In the genomic region with DNA sequence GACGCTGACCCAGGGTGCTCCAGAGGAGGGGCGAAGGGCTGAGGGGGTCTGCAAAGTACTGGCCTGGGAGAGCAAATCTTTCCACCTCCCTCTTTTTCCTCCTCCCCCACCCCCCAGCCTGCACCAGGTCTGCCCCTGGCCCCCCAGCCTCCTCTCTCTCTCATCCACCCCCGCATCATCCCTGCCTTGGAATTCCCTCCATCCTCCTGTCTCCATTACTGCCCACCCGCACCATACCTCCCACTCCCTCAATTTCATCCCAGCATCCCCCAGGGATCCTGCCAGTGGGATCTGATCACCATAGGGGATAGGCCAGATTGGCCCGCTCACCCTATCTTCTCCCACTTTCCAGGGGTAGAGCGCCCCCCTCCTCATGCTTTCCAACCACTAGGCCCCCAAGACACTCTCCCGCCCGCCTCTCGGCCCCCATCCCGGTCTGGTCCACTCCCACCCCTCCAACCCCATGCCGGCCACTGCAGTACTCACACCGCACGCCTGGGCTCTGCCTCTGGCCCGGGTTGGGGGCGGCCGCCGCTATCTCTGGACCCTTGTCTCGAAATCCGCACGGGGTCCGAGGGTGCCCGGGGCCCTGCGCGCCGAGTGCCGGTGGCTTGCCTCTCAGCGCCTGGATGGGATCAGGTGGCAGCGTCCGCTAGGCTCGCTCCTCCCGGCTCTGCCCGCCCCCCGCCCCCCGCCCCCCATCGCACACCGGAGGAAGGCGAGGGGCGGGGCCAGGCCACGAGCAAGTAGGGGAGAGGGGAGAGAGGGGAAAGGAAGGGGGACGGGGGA, we compare ENCODE assay signal across 12 cellular contexts. TPM values are rescaled to one million over a fixed set of nuclear protein-coding genes. Genes with fewer than 3 reads are reported as not detected.
DNase-seq lines count a peak whose midpoint lies in the region; ATAC-seq and TF ChIP-seq lines count a peak whose summit lies in the region.
"Had no signal": no experiment of that assay in that cellular context is flagged by ENCODE, and none has a peak within 500 bp of the region (broad histone marks: within the 10 kb centered on the region; RNA-seq: fewer than 3 reads in every experiment).

Gene GAL3ST3 (minus strand): TSS at position 637 of the 789 bp plus-strand sequence. CDS start 3,746 bp downstream, outside the sequence.

- H3K36me3 ChIP-seq in left ventricle myocardium inferior = peaks cover 5% of the 10 kb centered on the region
- H3K36me3 ChIP-seq in mesendoderm (ENCODE audit: control insufficient read depth, insufficient read depth, low read length) = no peaks in the 10 kb centered on the region
- H3K36me3 ChIP-seq in left lung = peaks cover 0 to 3% of the 10 kb centered on the region in 2 donors

- peak within 1 kb of the TSS; percentile 69 for H4K8ac ChIP-seq in mesendoderm (ENCODE audit: low read depth, low read length)

- H3K79me2 ChIP-seq in mesendoderm (ENCODE audit: control insufficient read depth, insufficient read depth, low read length) = peaks cover 15% of the 10 kb centered on the region

- H4K5ac ChIP-seq in mesendoderm (ENCODE audit: low read length) = no peak within 1 kb of the TSS

- DNase-seq in left ventricle myocardium inferior (no peak), Right ventricle myocardium inferior (ENCODE audit: missing footprints) (no peak), astrocyte of the cerebellum (ENCODE audit: low read depth) (no peak), mesendoderm (peak; percentile 52), left lung (no peak), HUDEP-2 (lab: John Stamatoyannopoulos, UW; ENCODE audit: unreplicated experiment in 76 of 76) (no peak), NAMALWA (ENCODE audit: low spot score) (no peak), amniotic stem cell (lab: John Stamatoyannopoulos, UW) (no peak)
- DNase-seq: Caco-2, kidney glomerular epithelial cell, NCI-H2029, small intestine had no signal

- no peak within 1 kb of the TSS for H2BK5ac ChIP-seq in mesendoderm (ENCODE audit: low read length)

- H2AK5ac ChIP-seq in mesendoderm (ENCODE audit: low read length) = no peak within 1 kb of the TSS

- peaks cover 34% of the 10 kb centered on the region for H3K27me3 ChIP-seq in left ventricle myocardium inferior (ENCODE audit: low read depth)
- no peaks in the 10 kb centered on the region for H3K27me3 ChIP-seq in mesendoderm (ENCODE audit: insufficient read depth, low read length, poor library complexity)
- peaks cover 8 to 26% of the 10 kb centered on the region in 2 donors for H3K27me3 ChIP-seq in left lung

- H3K18ac ChIP-seq in mesendoderm (ENCODE audit: low read length) = peak within 1 kb of the TSS; percentile 41

- no CpG with 5 or more reads among the region's 40 CpGs for WGBS in mesendoderm (ENCODE audit: extremely low coverage, insufficient coverage, low lambda C conversion rate)

- no peak for TF ChIP-seq CTCF in left ventricle myocardium inferior (IDR thresholded peaks at IDR 0.05; ENCODE audit: borderline replicate concordance)
- no peak for TF ChIP-seq CTCF in astrocyte of the cerebellum (IDR thresholded peaks at IDR 0.05; ENCODE audit: low read depth, low read length, missing control alignments)
- no peak for TF ChIP-seq CTCF in left lung (IDR thresholded peaks at IDR 0.05)

- H2BK120ac ChIP-seq in mesendoderm (ENCODE audit: low read depth, low read length) = no peak within 1 kb of the TSS

- H3K9ac ChIP-seq in mesendoderm (ENCODE audit: low read length) = peak within 1 kb of the TSS; percentile 61

- H3K27ac ChIP-seq in left ventricle myocardium inferior (replicated peaks) (peak within 1 kb of the TSS; percentile 57), mesendoderm (ENCODE audit: low read depth, low read length) (no peak within 1 kb of the TSS), left lung (no peak within 1 kb of the TSS)

- peak within 1 kb of the TSS; percentile 71 for H3K4me2 ChIP-seq in mesendoderm (ENCODE audit: low read length)

- H3K4ac ChIP-seq in mesendoderm (ENCODE audit: low read depth, low read length) = no peak within 1 kb of the TSS

- H3K79me1 ChIP-seq in mesendoderm (ENCODE audit: low read length) = peaks cover 5% of the 10 kb centered on the region

- H3K4me3 ChIP-seq in left ventricle myocardium inferior (peak within 1 kb of the TSS; percentile 54), astrocyte of the cerebellum (ENCODE audit: low read depth, low read length) (peak within 1 kb of the TSS; percentile 24), mesendoderm (ENCODE audit: low read length) (peak within 1 kb of the TSS; percentile 27), left lung (no peak within 1 kb of the TSS)

- H3K9me3 ChIP-seq in left ventricle myocardium inferior (replicated peaks) (no peaks in the 10 kb centered on the region), left lung (no peaks in the 10 kb centered on the region)
- H3K9me3 ChIP-seq: Caco-2 had no signal

- in situ Hi-C loops in astrocyte of the cerebellum (cut with HindIII; ENCODE audit: low sequenced_read_pairs) = no loop called here

- intact Hi-C loops in left ventricle myocardium inferior (cut with micrococcal nuclease) (no loop called here), Right ventricle myocardium inferior (cut with DNase I) (no loop called here), left lung (cut with DNase I) (no loop called here)

- H3K23ac ChIP-seq in mesendoderm (ENCODE audit: low read length) = no peak within 1 kb of the TSS

- H3K4me1 ChIP-seq in left ventricle myocardium inferior = peaks cover 55% of the 10 kb centered on the region
- H3K4me1 ChIP-seq in mesendoderm (ENCODE audit: control insufficient read depth, low read depth, low read length) = peaks cover 3% of the 10 kb centered on the region
- peaks cover 9 to 23% of the 10 kb centered on the region in 2 donors for H3K4me1 ChIP-seq in left lung

- ATAC-seq in Right ventricle myocardium inferior (no peak), left lung (no peak)

- H3K56ac ChIP-seq in mesendoderm (ENCODE audit: low read length) = peak within 1 kb of the TSS; percentile 86

- H2BK15ac ChIP-seq in mesendoderm (replicated peaks; ENCODE audit: low read depth) = no peak within 1 kb of the TSS

RNA-seq across cellular contexts. Expression of gene GAL3ST3, which starts in this region (rescaled TPM):
- 1.3 TPM for total RNA-seq in left ventricle myocardium inferior
- total RNA-seq in Right ventricle myocardium inferior = 1.5 TPM
- 5.4 TPM for polyA plus RNA-seq in mesendoderm (2013, experiment 1 of 2)
- polyA plus RNA-seq in mesendoderm (2013, experiment 2 of 2) = 5.8 TPM
- not detected for total RNA-seq in left lung
- total RNA-seq: Caco-2 had no signal

Comparison
In these comparisons a context has a peak if more than half of its experiments do, and no peak if none do; other contexts are left out.
1. H3K4me3 ChIP-seq: peak in left ventricle myocardium inferior (single experiment), astrocyte of the cerebellum (single experiment) and mesendoderm (single experiment); none in left lung (0 of 2).